8 cellular contexts compared by ENCODE assay signal in genomic region chr5:123511648-123512605, GRCh38. TPM values are rescaled to one million over a fixed set of nuclear protein-coding genes. Genes with fewer than 3 reads are reported as not detected.
DNase-seq lines count a peak whose midpoint lies in the region; ATAC-seq and TF ChIP-seq lines count a peak whose summit lies in the region.

Gene CSNK1G3 (plus strand): TSS chr5:123512177. CDS start chr5:123545664, 33,487 bp downstream.

- TF ChIP-seq CTCF in Peyer's patch (IDR thresholded peaks at IDR 0.05), result peak in 1 of 6 experiments; percentile 18

- H3K4me3 ChIP-seq in Peyer's patch (peak within 1 kb of the TSS; percentile 77 to 95 (median 90)), esophagus (ENCODE audit: low read depth in 1 of 2, low read length in 2 of 2) (peak within 1 kb of the TSS; percentile 94 to 97), mucosa of stomach (ENCODE audit: low read length) (peak within 1 kb of the TSS; percentile 77)

- no peaks in the 10 kb centered on the region for H3K27me3 ChIP-seq in Peyer's patch
- no peaks in the 10 kb centered on the region for H3K27me3 ChIP-seq in esophagus (ENCODE audit: control insufficient read depth in 1 of 2, insufficient read depth in 2 of 2, low read length in 2 of 2)
- no peaks in the 10 kb centered on the region for H3K27me3 ChIP-seq in mucosa of stomach (ENCODE audit: control insufficient read depth, insufficient read depth, low read length)

- in situ Hi-C loops in KBM-7 (cut with MboI; ENCODE audit: low pct_unique_long_range_greater_than_20kb, low sequenced_read_pairs), result no loop called here

- peak within 1 kb of the TSS; percentile 93 to 97 (median 95) for H3K27ac ChIP-seq in Peyer's patch
- peak within 1 kb of the TSS; percentile 96 to 98 for H3K27ac ChIP-seq in esophagus (ENCODE audit: low read depth in 2 of 2, low read length in 1 of 2)

- H3K36me3 ChIP-seq in Peyer's patch (no peaks in the 10 kb centered on the region), esophagus (ENCODE audit: control insufficient read depth in 2 of 2, insufficient read depth in 2 of 2, low read length in 1 of 2) (no peaks in the 10 kb centered on the region), mucosa of stomach (ENCODE audit: control insufficient read depth, insufficient read depth, low read length) (no peaks in the 10 kb centered on the region)

- no peaks in the 10 kb centered on the region for H3K9me3 ChIP-seq in Peyer's patch
- H3K9me3 ChIP-seq in esophagus (ENCODE audit: control insufficient read depth in 2 of 2, insufficient read depth in 1 of 2, low read depth in 1 of 2, low read length in 1 of 2), result no peaks in the 10 kb centered on the region
- no peaks in the 10 kb centered on the region for H3K9me3 ChIP-seq in mucosa of stomach (ENCODE audit: control insufficient read depth, low read length)

- peak; percentile 82 to 83 for TF ChIP-seq POLR2A in Peyer's patch (IDR thresholded peaks at IDR 0.05)

- H3K4me1 ChIP-seq in Peyer's patch (peaks cover 0 to 28% (median 10%) of the 10 kb centered on the region in 4 donors), esophagus (ENCODE audit: control insufficient read depth in 2 of 2, insufficient read depth in 2 of 2, low read length in 1 of 2) (peaks cover 0 to 3% of the 10 kb centered on the region in 2 donors), mucosa of stomach (ENCODE audit: control insufficient read depth, insufficient read depth, low read length) (peaks cover 5% of the 10 kb centered on the region)

- peak within 1 kb of the TSS; percentile 85 for H3K9ac ChIP-seq in mucosa of stomach (ENCODE audit: low read length)

- 1% methylated on average over 72 to 82 of the region's 82 CpGs for WGBS in esophagus, 2 donors

- DNase-seq in DMS53 treated with DMSO at 0.1 percent for 48 hours (lab: John Stamatoyannopoulos, UW; ENCODE audit: unreplicated experiment), result peak; percentile 97
- DNase-seq in KBM-7, result peak; percentile 97
- peak; percentile 94 to 98 (median 95) for DNase-seq in Peyer's patch
- peak; percentile 92 to 93 for DNase-seq in activated T-cell treated with anti-CD3 and anti-CD28 coated beads, Interleukin-2, amount 50 U/mL, for 48 hours
- peak; percentile 73 to 79 for DNase-seq in stimulated activated CD8-positive, alpha-beta memory T cell treated with anti-CD3 and anti-CD28 coated beads, Interleukin-7, amount 100 ng/mL, for 1 hour (ENCODE audit: low read depth in 2 of 2)

- ATAC-seq in GM21717 (IDR thresholded peaks at IDR 0.05; ENCODE audit: unreplicated experiment), result peak; percentile 97

RNA-seq across cellular contexts. Expression of gene CSNK1G3, which starts in this region (rescaled TPM):
- 10 to 100 TPM; 30.4 to 66.8 (median 53.0) TPM for total RNA-seq in Peyer's patch
- polyA plus RNA-seq in esophagus, result 1 to 10 TPM; 6.4 to 7.9 TPM

Comparison
In these comparisons a context has a peak if more than half of its experiments do, and no peak if none do; other contexts are left out.
1. Peak in every context shown above with its lines: DNase-seq, ATAC-seq, H3K4me3 ChIP-seq and H3K27ac ChIP-seq.